In the genomic region with DNA sequence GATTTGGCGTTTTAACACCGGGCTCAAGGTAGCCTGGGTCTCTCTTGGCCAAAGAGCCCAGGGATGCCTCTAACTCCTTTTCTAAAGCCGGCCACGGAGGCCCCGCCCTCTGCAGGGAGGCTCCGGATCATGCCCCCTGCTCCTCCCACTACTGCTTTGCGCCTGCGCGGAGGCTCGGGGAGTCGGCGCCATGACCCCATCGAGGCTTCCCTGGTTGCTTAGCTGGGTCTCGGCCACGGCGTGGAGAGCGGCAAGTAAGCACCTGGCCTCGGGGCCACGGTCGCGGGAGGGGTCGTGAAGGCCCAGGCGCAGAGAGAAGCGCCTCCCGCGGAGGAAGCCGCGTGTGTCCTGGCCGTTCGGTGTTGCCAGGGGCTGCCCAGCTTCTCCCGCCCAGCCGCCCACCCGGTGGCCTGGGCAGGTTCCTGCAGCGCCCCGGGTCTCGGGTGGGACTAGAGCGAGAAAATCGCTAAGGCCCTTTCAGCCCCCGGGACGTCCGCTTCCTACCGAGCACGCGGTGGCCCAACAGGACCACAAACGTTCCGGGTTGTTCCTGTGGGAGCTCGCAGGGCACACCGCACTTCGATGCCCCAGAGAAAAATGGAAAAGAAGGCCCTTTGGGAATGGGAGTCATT, we compare ENCODE assay signal across 1 cellular context.
A peak's percentile ranks its signal among the peaks of the same experiment; 100 is the strongest.
TF ChIP-seq lines count a peak whose summit lies in the region.

A gene (plus strand): TSS at position 180 of the 632 bp plus-strand sequence. CDS start 11 bp downstream, at position 191.

TF ChIP-seq in K562, 482 proteins besides CTCF, POLR2A, EP300 and RAD21 (continued from another document and continues in another):
- TF ChIP-seq, protein P1, sequence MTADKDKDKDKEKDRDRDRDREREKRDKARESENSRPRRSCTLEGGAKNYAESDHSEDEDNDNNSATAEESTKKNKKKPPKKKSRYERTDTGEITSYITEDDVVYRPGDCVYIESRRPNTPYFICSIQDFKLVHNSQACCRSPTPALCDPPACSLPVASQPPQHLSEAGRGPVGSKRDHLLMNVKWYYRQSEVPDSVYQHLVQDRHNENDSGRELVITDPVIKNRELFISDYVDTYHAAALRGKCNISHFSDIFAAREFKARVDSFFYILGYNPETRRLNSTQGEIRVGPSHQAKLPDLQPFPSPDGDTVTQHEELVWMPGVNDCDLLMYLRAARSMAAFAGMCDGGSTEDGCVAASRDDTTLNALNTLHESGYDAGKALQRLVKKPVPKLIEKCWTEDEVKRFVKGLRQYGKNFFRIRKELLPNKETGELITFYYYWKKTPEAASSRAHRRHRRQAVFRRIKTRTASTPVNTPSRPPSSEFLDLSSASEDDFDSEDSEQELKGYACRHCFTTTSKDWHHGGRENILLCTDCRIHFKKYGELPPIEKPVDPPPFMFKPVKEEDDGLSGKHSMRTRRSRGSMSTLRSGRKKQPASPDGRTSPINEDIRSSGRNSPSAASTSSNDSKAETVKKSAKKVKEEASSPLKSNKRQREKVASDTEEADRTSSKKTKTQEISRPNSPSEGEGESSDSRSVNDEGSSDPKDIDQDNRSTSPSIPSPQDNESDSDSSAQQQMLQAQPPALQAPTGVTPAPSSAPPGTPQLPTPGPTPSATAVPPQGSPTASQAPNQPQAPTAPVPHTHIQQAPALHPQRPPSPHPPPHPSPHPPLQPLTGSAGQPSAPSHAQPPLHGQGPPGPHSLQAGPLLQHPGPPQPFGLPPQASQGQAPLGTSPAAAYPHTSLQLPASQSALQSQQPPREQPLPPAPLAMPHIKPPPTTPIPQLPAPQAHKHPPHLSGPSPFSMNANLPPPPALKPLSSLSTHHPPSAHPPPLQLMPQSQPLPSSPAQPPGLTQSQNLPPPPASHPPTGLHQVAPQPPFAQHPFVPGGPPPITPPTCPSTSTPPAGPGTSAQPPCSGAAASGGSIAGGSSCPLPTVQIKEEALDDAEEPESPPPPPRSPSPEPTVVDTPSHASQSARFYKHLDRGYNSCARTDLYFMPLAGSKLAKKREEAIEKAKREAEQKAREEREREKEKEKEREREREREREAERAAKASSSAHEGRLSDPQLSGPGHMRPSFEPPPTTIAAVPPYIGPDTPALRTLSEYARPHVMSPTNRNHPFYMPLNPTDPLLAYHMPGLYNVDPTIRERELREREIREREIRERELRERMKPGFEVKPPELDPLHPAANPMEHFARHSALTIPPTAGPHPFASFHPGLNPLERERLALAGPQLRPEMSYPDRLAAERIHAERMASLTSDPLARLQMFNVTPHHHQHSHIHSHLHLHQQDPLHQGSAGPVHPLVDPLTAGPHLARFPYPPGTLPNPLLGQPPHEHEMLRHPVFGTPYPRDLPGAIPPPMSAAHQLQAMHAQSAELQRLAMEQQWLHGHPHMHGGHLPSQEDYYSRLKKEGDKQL (CRISPR knock-in tag; IDR thresholded peaks at IDR 0.05; ENCODE audit: borderline replicate concordance): no peak
- TF ChIP-seq RBM17 (IDR thresholded peaks at IDR 0.05; ENCODE audit: borderline replicate concordance, low read depth, low read length) (no peak), ZNF431 (CRISPR knock-in tag; IDR thresholded peaks at IDR 0.05) (peak; percentile 62; the same call in 1 of the 2 replicates), PPARD (CRISPR knock-in tag; IDR thresholded peaks at IDR 0.05) (no peak), NFXL1 (CRISPR knock-in tag; IDR thresholded peaks at IDR 0.05) (no peak), RBM14 (IDR thresholded peaks at IDR 0.05; ENCODE audit: borderline replicate concordance, insufficient read depth, low read depth, low read length) (no peak), BMI1 (IDR thresholded peaks at IDR 0.05; ENCODE audit: low read length) (no peak), SLC30A9 (CRISPR knock-in tag; IDR thresholded peaks at IDR 0.05) (no peak), SRSF9 (IDR thresholded peaks at IDR 0.05; ENCODE audit: borderline replicate concordance, low read depth, low read length) (no peak), CEBPG (CRISPR knock-in tag; IDR thresholded peaks at IDR 0.05) (no peak), CEBPG (tag; conservative IDR thresholded peaks at IDR 0.05 in 1 of 2, IDR thresholded peaks at IDR 0.05 in 1 of 2) (no peak), ZNF41 (CRISPR knock-in tag; conservative IDR thresholded peaks at IDR 0.05) (no peak), MEIS2 (IDR thresholded peaks at IDR 0.05; ENCODE audit: partially characterized antibody) (peak; percentile 62), KHSRP (IDR thresholded peaks at IDR 0.05) (no peak), POLR3G (IDR thresholded peaks at IDR 0.05; ENCODE audit: extremely low read depth, insufficient read length, insufficient replicate concordance) (no peak)
- TF ChIP-seq, protein P2, sequence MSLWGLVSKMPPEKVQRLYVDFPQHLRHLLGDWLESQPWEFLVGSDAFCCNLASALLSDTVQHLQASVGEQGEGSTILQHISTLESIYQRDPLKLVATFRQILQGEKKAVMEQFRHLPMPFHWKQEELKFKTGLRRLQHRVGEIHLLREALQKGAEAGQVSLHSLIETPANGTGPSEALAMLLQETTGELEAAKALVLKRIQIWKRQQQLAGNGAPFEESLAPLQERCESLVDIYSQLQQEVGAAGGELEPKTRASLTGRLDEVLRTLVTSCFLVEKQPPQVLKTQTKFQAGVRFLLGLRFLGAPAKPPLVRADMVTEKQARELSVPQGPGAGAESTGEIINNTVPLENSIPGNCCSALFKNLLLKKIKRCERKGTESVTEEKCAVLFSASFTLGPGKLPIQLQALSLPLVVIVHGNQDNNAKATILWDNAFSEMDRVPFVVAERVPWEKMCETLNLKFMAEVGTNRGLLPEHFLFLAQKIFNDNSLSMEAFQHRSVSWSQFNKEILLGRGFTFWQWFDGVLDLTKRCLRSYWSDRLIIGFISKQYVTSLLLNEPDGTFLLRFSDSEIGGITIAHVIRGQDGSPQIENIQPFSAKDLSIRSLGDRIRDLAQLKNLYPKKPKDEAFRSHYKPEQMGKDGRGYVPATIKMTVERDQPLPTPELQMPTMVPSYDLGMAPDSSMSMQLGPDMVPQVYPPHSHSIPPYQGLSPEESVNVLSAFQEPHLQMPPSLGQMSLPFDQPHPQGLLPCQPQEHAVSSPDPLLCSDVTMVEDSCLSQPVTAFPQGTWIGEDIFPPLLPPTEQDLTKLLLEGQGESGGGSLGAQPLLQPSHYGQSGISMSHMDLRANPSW (CRISPR knock-in tag; IDR thresholded peaks at IDR 0.05): no peak
- TF ChIP-seq, protein P3, sequence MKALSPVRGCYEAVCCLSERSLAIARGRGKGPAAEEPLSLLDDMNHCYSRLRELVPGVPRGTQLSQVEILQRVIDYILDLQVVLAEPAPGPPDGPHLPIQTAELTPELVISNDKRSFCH (CRISPR knock-in tag; IDR thresholded peaks at IDR 0.05): no peak
- TF ChIP-seq, protein P3 (tag; IDR thresholded peaks at IDR 0.05): no peak
- TF ChIP-seq, protein P4, sequence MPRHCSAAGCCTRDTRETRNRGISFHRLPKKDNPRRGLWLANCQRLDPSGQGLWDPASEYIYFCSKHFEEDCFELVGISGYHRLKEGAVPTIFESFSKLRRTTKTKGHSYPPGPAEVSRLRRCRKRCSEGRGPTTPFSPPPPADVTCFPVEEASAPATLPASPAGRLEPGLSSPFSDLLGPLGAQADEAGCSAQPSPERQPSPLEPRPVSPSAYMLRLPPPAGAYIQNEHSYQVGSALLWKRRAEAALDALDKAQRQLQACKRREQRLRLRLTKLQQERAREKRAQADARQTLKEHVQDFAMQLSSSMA (CRISPR knock-in tag; IDR thresholded peaks at IDR 0.05): 0 out of 2 replicates have a peak, but pooled peaks have one; percentile 38
- TF ChIP-seq, protein P5, sequence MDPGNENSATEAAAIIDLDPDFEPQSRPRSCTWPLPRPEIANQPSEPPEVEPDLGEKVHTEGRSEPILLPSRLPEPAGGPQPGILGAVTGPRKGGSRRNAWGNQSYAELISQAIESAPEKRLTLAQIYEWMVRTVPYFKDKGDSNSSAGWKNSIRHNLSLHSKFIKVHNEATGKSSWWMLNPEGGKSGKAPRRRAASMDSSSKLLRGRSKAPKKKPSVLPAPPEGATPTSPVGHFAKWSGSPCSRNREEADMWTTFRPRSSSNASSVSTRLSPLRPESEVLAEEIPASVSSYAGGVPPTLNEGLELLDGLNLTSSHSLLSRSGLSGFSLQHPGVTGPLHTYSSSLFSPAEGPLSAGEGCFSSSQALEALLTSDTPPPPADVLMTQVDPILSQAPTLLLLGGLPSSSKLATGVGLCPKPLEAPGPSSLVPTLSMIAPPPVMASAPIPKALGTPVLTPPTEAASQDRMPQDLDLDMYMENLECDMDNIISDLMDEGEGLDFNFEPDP (CRISPR knock-in tag; IDR thresholded peaks at IDR 0.05): no peak
- TF ChIP-seq, protein P6, sequence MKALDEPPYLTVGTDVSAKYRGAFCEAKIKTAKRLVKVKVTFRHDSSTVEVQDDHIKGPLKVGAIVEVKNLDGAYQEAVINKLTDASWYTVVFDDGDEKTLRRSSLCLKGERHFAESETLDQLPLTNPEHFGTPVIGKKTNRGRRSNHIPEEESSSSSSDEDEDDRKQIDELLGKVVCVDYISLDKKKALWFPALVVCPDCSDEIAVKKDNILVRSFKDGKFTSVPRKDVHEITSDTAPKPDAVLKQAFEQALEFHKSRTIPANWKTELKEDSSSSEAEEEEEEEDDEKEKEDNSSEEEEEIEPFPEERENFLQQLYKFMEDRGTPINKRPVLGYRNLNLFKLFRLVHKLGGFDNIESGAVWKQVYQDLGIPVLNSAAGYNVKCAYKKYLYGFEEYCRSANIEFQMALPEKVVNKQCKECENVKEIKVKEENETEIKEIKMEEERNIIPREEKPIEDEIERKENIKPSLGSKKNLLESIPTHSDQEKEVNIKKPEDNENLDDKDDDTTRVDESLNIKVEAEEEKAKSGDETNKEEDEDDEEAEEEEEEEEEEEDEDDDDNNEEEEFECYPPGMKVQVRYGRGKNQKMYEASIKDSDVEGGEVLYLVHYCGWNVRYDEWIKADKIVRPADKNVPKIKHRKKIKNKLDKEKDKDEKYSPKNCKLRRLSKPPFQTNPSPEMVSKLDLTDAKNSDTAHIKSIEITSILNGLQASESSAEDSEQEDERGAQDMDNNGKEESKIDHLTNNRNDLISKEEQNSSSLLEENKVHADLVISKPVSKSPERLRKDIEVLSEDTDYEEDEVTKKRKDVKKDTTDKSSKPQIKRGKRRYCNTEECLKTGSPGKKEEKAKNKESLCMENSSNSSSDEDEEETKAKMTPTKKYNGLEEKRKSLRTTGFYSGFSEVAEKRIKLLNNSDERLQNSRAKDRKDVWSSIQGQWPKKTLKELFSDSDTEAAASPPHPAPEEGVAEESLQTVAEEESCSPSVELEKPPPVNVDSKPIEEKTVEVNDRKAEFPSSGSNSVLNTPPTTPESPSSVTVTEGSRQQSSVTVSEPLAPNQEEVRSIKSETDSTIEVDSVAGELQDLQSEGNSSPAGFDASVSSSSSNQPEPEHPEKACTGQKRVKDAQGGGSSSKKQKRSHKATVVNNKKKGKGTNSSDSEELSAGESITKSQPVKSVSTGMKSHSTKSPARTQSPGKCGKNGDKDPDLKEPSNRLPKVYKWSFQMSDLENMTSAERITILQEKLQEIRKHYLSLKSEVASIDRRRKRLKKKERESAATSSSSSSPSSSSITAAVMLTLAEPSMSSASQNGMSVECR (CRISPR knock-in tag; IDR thresholded peaks at IDR 0.05): no peak
- TF ChIP-seq, protein P7, sequence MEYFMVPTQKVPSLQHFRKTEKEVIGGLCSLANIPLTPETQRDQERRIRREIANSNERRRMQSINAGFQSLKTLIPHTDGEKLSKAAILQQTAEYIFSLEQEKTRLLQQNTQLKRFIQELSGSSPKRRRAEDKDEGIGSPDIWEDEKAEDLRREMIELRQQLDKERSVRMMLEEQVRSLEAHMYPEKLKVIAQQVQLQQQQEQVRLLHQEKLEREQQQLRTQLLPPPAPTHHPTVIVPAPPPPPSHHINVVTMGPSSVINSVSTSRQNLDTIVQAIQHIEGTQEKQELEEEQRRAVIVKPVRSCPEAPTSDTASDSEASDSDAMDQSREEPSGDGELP (CRISPR knock-in tag; IDR thresholded peaks at IDR 0.05; ENCODE audit: borderline replicate concordance): peak; percentile 57; the same call in 1 of the 2 replicates
- TF ChIP-seq, protein P8, sequence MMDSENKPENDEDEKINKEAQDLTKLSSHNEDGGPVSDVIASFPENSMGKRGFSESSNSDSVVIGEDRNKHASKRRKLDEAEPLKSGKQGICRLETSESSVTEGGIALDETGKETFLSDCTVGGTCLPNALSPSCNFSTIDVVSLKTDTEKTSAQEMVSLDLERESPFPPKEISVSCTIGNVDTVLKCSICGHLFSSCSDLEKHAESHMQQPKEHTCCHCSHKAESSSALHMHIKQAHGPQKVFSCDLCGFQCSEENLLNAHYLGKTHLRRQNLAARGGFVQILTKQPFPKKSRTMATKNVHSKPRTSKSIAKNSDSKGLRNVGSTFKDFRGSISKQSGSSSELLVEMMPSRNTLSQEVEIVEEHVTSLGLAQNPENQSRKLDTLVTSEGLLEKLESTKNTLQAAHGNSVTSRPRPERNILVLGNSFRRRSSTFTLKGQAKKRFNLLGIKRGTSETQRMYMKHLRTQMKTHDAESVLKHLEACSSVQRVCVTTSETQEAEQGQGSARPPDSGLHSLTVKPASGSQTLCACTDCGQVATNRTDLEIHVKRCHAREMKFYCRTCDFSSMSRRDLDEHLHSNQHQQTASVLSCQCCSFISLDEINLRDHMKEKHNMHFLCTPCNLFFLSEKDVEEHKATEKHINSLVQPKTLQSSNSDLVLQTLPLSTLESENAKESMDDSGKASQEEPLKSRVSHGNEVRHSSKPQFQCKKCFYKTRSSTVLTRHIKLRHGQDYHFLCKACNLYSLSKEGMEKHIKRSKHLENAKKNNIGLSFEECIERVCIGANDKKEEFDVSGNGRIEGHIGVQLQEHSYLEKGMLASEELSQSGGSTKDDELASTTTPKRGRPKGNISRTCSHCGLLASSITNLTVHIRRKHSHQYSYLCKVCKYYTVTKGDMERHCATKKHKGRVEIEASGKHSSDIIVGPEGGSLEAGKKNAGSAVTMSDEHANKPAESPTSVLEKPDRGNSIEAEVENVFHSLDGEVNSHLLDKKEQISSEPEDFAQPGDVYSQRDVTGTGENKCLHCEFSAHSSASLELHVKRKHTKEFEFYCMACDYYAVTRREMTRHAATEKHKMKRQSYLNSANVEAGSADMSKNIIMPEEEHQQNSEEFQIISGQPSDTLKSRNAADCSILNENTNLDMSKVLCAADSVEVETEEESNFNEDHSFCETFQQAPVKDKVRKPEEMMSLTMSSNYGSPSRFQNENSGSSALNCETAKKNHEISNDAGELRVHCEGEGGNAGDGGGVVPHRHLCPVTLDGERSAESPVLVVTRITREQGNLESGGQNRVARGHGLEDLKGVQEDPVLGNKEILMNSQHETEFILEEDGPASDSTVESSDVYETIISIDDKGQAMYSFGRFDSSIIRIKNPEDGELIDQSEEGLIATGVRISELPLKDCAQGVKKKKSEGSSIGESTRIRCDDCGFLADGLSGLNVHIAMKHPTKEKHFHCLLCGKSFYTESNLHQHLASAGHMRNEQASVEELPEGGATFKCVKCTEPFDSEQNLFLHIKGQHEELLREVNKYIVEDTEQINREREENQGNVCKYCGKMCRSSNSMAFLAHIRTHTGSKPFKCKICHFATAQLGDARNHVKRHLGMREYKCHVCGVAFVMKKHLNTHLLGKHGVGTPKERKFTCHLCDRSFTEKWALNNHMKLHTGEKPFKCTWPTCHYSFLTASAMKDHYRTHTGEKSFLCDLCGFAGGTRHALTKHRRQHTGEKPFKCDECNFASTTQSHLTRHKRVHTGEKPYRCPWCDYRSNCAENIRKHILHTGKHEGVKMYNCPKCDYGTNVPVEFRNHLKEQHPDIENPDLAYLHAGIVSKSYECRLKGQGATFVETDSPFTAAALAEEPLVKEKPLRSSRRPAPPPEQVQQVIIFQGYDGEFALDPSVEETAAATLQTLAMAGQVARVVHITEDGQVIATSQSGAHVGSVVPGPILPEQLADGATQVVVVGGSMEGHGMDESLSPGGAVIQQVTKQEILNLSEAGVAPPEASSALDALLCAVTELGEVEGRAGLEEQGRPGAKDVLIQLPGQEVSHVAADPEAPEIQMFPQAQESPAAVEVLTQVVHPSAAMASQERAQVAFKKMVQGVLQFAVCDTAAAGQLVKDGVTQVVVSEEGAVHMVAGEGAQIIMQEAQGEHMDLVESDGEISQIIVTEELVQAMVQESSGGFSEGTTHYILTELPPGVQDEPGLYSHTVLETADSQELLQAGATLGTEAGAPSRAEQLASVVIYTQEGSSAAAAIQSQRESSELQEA (IDR thresholded peaks at IDR 0.05; ENCODE audit: low read depth): no peak
